12 cellular contexts compared by ENCODE assay signal in the genomic region with DNA sequence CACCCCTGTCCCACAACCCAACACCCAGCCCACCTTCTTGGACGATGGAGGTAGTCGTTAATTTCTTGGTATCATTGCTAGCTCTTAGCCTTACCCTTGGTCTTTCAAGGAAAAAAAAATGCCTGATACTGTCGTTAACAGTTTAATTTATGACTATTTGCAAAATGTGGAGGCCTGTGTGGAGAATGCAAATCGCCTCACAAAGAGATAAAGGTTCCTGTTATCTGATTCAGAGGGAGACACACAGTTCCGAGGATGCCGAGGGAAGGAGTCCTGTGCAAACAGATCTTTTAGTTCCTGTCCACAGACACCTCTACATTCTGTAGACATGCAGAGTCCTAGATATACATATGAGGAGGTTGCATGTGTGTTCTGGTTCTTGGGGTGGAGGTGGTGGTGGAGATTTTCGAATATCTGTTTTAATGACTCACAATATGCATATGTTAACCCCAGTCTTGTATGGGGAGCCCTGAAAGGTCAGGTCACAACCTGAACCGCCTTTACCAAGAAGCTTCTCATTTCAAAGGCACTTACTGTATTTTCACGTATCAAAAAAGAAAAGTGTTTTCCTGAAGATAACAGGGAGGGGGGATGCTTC. TPM values are rescaled to one million over a fixed set of nuclear protein-coding genes. Genes with fewer than 3 reads are reported as not detected.
A peak's percentile ranks its signal among the peaks of the same experiment; 100 is the strongest.
DNase-seq lines count a peak whose midpoint lies in the region; ATAC-seq and TF ChIP-seq lines count a peak whose summit lies in the region.
"Had no signal": no experiment of that assay in that cellular context is flagged by ENCODE, and none has a peak within 500 bp of the region (broad histone marks: within the 10 kb centered on the region; RNA-seq: fewer than 3 reads in every experiment).

No MANE protein-coding gene starts in this region.

- peak overlapping the region; percentile 88 for H3K4me3 Mint-ChIP-seq in endothelial cell (ENCODE audit: unreplicated experiment)

- ATAC-seq in GM18519 (IDR thresholded peaks at IDR 0.05; ENCODE audit: low FRiP score, unreplicated experiment), result no peak

- H4K20me1 ChIP-seq in osteoblast (ENCODE audit: insufficient read depth, low read length), result peaks cover 39% of the 10 kb centered on the region

- H3K27ac ChIP-seq in AG04450 (ENCODE audit: low read depth, low read length) (peak overlapping the region; percentile 78), osteoblast (ENCODE audit: low read depth, low read length) (peak overlapping the region; percentile 84)
- H3K27ac ChIP-seq: cardiac muscle cell had no signal

- DNase-seq in AG04450 (ENCODE audit: low read depth, low spot score) (no peak), NCI-H526 (lab: John Stamatoyannopoulos, UW) (peak; percentile 90), endothelial cell (ENCODE audit: low spot score) (no peak), osteoblast (ENCODE audit: insufficient read length, low spot score, missing footprints) (peak; percentile 72), SKM-1 (lab: John Stamatoyannopoulos, UW; ENCODE audit: unreplicated experiment) (no peak), erythroblast (lab: John Stamatoyannopoulos, UW) (no peak), NCI-H146 (lab: John Stamatoyannopoulos, UW) (no peak)
- DNase-seq: DMS153, Kasumi-1 had no signal

- CTCF ChIA-PET in AG04450 (lab: Charles Lee), result interaction anchor here (0.6 to 1.6 kb wide), 11 partner anchors 8 to 1312 kb away, joined by 3 to 6 read pairs (median 3); no protein-coding TSS in a partner anchor

- peaks cover 98% of the 10 kb centered on the region for H3K79me2 ChIP-seq in osteoblast (ENCODE audit: insufficient read depth, low read length)

- no peaks in the 10 kb centered on the region for H3K9me3 Mint-ChIP-seq in endothelial cell (ENCODE audit: unreplicated experiment)

- H3K4me1 Mint-ChIP-seq in endothelial cell (ENCODE audit: unreplicated experiment), result peaks cover 48% of the 10 kb centered on the region

- H3K4me2 ChIP-seq in osteoblast (ENCODE audit: insufficient read depth, low read length), result peak overlapping the region; percentile 91

- TF ChIP-seq POLR2A in erythroblast (IDR thresholded peaks at IDR 0.05; ENCODE audit: low read length), result no peak

- H3K27ac Mint-ChIP-seq in endothelial cell (ENCODE audit: unreplicated experiment), result no peak overlapping the region

- H3K36me3 Mint-ChIP-seq in endothelial cell (ENCODE audit: low read depth, unreplicated experiment), result peaks cover 31% of the 10 kb centered on the region

- H3K27me3 ChIP-seq in AG04450 (ENCODE audit: control insufficient read depth, insufficient read depth, low read length) (no peaks in the 10 kb centered on the region), osteoblast (ENCODE audit: insufficient read depth, low read length) (no peaks in the 10 kb centered on the region)

- no peak overlapping the region for H2AFZ ChIP-seq in osteoblast (ENCODE audit: low read length)

- H3K36me3 ChIP-seq in osteoblast (ENCODE audit: insufficient read depth, low read length), result peaks cover 43% of the 10 kb centered on the region
- H3K36me3 ChIP-seq: cardiac muscle cell had no signal

- peaks cover 29% of the 10 kb centered on the region for H3K27me3 Mint-ChIP-seq in endothelial cell (ENCODE audit: unreplicated experiment)

- POLR2A ChIA-PET in AG04450 (lab: Yijun Ruan, JAX), result interaction anchor here (0.7 to 3.1 kb wide), 8 partner anchors 9 to 1084 kb away, joined by 3 to 13 read pairs (median 3); no protein-coding TSS in a partner anchor

- TF ChIP-seq CTCF in AG04450 (IDR thresholded peaks at IDR 0.05; ENCODE audit: low read depth, low read length) (no peak), endothelial cell (IDR thresholded peaks at IDR 0.05; ENCODE audit: unreplicated experiment) (no peak), osteoblast (IDR thresholded peaks at IDR 0.05; ENCODE audit: extremely low read depth, low read depth, low read length) (no peak)

- H3K9me3 ChIP-seq in AG04450 (ENCODE audit: control insufficient read depth, insufficient read depth, low read length) (peaks cover 9% of the 10 kb centered on the region; the same call in 1 of the 2 replicates), osteoblast (ENCODE audit: low read depth, low read length) (no peaks in the 10 kb centered on the region)

- H3K4me1 ChIP-seq in osteoblast (ENCODE audit: insufficient read depth, low read length), result peaks cover 35% of the 10 kb centered on the region

- H3K4me3 ChIP-seq in AG04450 (ENCODE audit: low read depth, low read length) (peak overlapping the region; percentile 75), osteoblast (ENCODE audit: insufficient read depth, low read length) (peak overlapping the region; percentile 91)
- H3K4me3 ChIP-seq: cardiac muscle cell had no signal

RNA-seq across cellular contexts. Expression of gene NR2F2, which starts 5.6 kb away (rescaled TPM):
- polyA plus RNA-seq in AG04450 (2011; rRNA removed), result 63.1 and 66.9 TPM in 2 replicates
- 36.8 and 72.5 TPM in 2 replicates for polyA minus RNA-seq in AG04450 (2011; rRNA and poly(A)+ RNA removed)
- total RNA-seq in endothelial cell (ENCODE audit: unreplicated experiment) (15.9 TPM), osteoblast (13.0 and 14.5 TPM in 2 replicates)
- total RNA-seq: T-helper 2 cell treated with Interferon-gamma antibody and Interleukin-4, amounts not matched to agents 100 ng/mL and 5 ng/mL, for 36 hours had no signal

Comparison
In these comparisons a context has a peak if more than half of its experiments do, and no peak if none do; other contexts are left out.
1. DNase-seq: peak in NCI-H526 (2 of 2) and osteoblast (single experiment); none in AG04450 (single experiment), endothelial cell (single experiment), SKM-1 (single experiment), erythroblast (0 of 2) and NCI-H146 (single experiment).